16 cellular contexts compared by ENCODE assay signal in genomic region chr3:193693774-193694173, GRCh38.
DNase-seq lines count a peak whose midpoint lies in the region; ATAC-seq and TF ChIP-seq lines count a peak whose summit lies in the region.
"Had no signal": no experiment of that assay in that cellular context is flagged by ENCODE, and none has a peak within 500 bp of the region (broad histone marks: within the 10 kb centered on the region; RNA-seq: fewer than 3 reads in every experiment).

No MANE protein-coding gene starts in this region.

- H3K4me1 Mint-ChIP-seq in activated naive CD8-positive, alpha-beta T cell (ENCODE audit: low read depth), result peaks cover 9% of the 10 kb centered on the region
- H3K4me1 Mint-ChIP-seq in activated naive CD8-positive, alpha-beta T cell treated with anti-CD3 and anti-CD28 coated beads for 36 hours, result no peaks in the 10 kb centered on the region
- no peaks in the 10 kb centered on the region for H3K4me1 Mint-ChIP-seq in HFFc6 (ENCODE audit: low read depth)
- H3K4me1 Mint-ChIP-seq: activated CD8-positive, alpha-beta memory T cell treated with anti-CD3 and anti-CD28 coated beads, Interleukin-2, amount 10 ng/mL, durations not matched to agents 7 days and 5 days had no signal

- H3K27ac ChIP-seq in upper lobe of left lung, result no peak overlapping the region
- H3K27ac ChIP-seq: 22Rv1, suprapubic skin had no signal

- H3K36me3 ChIP-seq in upper lobe of left lung, result peaks cover 0 to 43% (median 7%) of the 10 kb centered on the region in 4 donors

- no peaks in the 10 kb centered on the region for H3K4me1 ChIP-seq in upper lobe of left lung
- H3K4me1 ChIP-seq: suprapubic skin had no signal

- no peaks in the 10 kb centered on the region for H3K27me3 Mint-ChIP-seq in activated naive CD8-positive, alpha-beta T cell
- no peaks in the 10 kb centered on the region for H3K27me3 Mint-ChIP-seq in activated naive CD8-positive, alpha-beta T cell treated with anti-CD3 and anti-CD28 coated beads for 36 hours
- H3K27me3 Mint-ChIP-seq in HFFc6 (ENCODE audit: insufficient read depth), result no peaks in the 10 kb centered on the region
- H3K27me3 Mint-ChIP-seq: activated CD8-positive, alpha-beta memory T cell treated with anti-CD3 and anti-CD28 coated beads, Interleukin-2, amount 10 ng/mL, durations not matched to agents 7 days and 5 days had no signal

- 62 to 73% methylated on average over 5 of the region's 5 CpGs for WGBS in upper lobe of left lung, 2 donors

- no peak for TF ChIP-seq POLR2A in upper lobe of left lung (IDR thresholded peaks at IDR 0.05)

- TF ChIP-seq CTCF in upper lobe of left lung (IDR thresholded peaks at IDR 0.05), result no peak
- TF ChIP-seq CTCF in HFFc6 (IDR thresholded peaks at IDR 0.05), result no peak

- no peaks in the 10 kb centered on the region for H3K9me3 Mint-ChIP-seq in activated naive CD8-positive, alpha-beta T cell (ENCODE audit: low read depth)
- no peaks in the 10 kb centered on the region for H3K9me3 Mint-ChIP-seq in activated naive CD8-positive, alpha-beta T cell treated with anti-CD3 and anti-CD28 coated beads for 36 hours
- H3K9me3 Mint-ChIP-seq in HFFc6, result no peaks in the 10 kb centered on the region

- no peak overlapping the region for H3K4me3 Mint-ChIP-seq in activated naive CD8-positive, alpha-beta T cell
- H3K4me3 Mint-ChIP-seq in activated naive CD8-positive, alpha-beta T cell treated with anti-CD3 and anti-CD28 coated beads for 36 hours, result no peak overlapping the region
- H3K4me3 Mint-ChIP-seq in HFFc6, result no peak overlapping the region
- H3K4me3 Mint-ChIP-seq: activated CD8-positive, alpha-beta memory T cell treated with anti-CD3 and anti-CD28 coated beads, Interleukin-2, amount 10 ng/mL, durations not matched to agents 7 days and 5 days had no signal

- no peak for TF ChIP-seq EP300 in upper lobe of left lung (IDR thresholded peaks at IDR 0.05)

- ATAC-seq in HG03354 (IDR thresholded peaks at IDR 0.05; ENCODE audit: poor library complexity, severe bottlenecking, unreplicated experiment), result peak; percentile 61
- no peak for ATAC-seq in upper lobe of left lung (ENCODE audit: low FRiP score in 2 of 2)
- ATAC-seq: activated CD8-positive, alpha-beta memory T cell treated with anti-CD3 and anti-CD28 coated beads, Interleukin-2, amount 10 ng/mL, durations not matched to agents 7 days and 5 days had no signal

- peaks cover 5% of the 10 kb centered on the region for H3K36me3 Mint-ChIP-seq in activated naive CD8-positive, alpha-beta T cell
- H3K36me3 Mint-ChIP-seq in activated naive CD8-positive, alpha-beta T cell treated with anti-CD3 and anti-CD28 coated beads for 36 hours, result no peaks in the 10 kb centered on the region
- H3K36me3 Mint-ChIP-seq in HFFc6 (ENCODE audit: low read depth), result peaks cover 9% of the 10 kb centered on the region

- no peak overlapping the region for H3K4me3 ChIP-seq in upper lobe of left lung
- H3K4me3 ChIP-seq: smooth muscle cell, suprapubic skin had no signal

- no peaks in the 10 kb centered on the region for H3K27me3 ChIP-seq in upper lobe of left lung
- H3K27me3 ChIP-seq: suprapubic skin had no signal

- peak overlapping the region; percentile 29 for H3K27ac Mint-ChIP-seq in activated naive CD8-positive, alpha-beta T cell
- no peak overlapping the region for H3K27ac Mint-ChIP-seq in activated naive CD8-positive, alpha-beta T cell treated with anti-CD3 and anti-CD28 coated beads for 36 hours
- no peak overlapping the region for H3K27ac Mint-ChIP-seq in HFFc6
- H3K27ac Mint-ChIP-seq: activated CD8-positive, alpha-beta memory T cell treated with anti-CD3 and anti-CD28 coated beads, Interleukin-2, amount 10 ng/mL, durations not matched to agents 7 days and 5 days had no signal

- no peak for DNase-seq in activated naive CD8-positive, alpha-beta T cell treated with anti-CD3 and anti-CD28 coated beads for 36 hours
- DNase-seq in SIG-M5 (lab: John Stamatoyannopoulos, UW) (peak; percentile 18), NCI-H1105 (lab: John Stamatoyannopoulos, UW) (no peak), upper lobe of left lung (no peak), HFFc6 (no peak), dedifferentiated amniotic fluid mesenchymal stem cell (ENCODE audit: extremely low spot score) (no peak)
- DNase-seq: activated CD8-positive, alpha-beta memory T cell treated with anti-CD3 and anti-CD28 coated beads, Interleukin-2, amount 10 ng/mL, durations not matched to agents 7 days and 5 days; activated naive CD4-positive, alpha-beta T cell treated with Interleukin-2 at 50 U/mL for 16 hours; NCI-H1436 treated with DMSO at 0.1 percent for 48 hours; NCI-H69; Right ventricle myocardium superior had no signal

- no peaks in the 10 kb centered on the region for H3K9me3 ChIP-seq in upper lobe of left lung
- H3K9me3 ChIP-seq: suprapubic skin had no signal
